ENCODE assay signal across 8 cellular contexts in the genomic region with DNA sequence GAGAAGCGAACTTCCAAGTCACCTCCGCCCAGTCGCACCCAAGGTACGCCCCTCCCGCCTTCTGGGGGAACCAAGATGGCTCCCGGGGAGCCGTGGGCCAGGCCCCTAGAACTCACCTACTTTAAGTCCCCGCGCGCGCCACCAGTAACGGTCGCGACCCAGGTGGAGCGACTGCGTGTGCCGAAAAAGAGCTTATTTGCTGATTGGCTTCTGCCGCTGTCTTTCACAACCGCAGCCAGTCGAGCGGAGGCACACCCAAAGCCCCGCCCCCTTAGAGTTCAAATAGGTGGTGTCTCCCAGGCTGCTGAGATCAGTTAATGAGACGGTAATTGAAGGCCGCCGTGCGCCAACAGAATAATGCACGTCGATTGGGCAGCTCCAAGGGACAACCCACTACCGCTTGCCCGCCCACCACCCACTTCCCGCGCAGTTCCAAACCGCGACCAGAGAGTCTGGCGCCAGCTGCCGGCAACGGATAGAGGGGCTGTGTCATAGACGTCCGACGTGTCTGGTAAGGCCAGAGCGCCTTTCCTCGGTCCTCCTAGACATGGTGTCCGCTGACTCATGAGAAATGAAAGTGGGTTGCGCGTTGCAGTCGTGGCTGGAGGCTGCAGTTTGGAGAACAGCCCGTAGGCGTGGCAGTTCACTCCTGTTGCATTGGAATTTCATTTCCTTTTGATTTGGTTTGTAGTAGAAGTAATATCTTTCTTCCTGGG. TPM values are rescaled to one million over a fixed set of nuclear protein-coding genes. Genes with fewer than 3 reads are reported as not detected.
DNase-seq lines count a peak whose midpoint lies in the region; ATAC-seq and TF ChIP-seq lines count a peak whose summit lies in the region.

A gene with protein sequence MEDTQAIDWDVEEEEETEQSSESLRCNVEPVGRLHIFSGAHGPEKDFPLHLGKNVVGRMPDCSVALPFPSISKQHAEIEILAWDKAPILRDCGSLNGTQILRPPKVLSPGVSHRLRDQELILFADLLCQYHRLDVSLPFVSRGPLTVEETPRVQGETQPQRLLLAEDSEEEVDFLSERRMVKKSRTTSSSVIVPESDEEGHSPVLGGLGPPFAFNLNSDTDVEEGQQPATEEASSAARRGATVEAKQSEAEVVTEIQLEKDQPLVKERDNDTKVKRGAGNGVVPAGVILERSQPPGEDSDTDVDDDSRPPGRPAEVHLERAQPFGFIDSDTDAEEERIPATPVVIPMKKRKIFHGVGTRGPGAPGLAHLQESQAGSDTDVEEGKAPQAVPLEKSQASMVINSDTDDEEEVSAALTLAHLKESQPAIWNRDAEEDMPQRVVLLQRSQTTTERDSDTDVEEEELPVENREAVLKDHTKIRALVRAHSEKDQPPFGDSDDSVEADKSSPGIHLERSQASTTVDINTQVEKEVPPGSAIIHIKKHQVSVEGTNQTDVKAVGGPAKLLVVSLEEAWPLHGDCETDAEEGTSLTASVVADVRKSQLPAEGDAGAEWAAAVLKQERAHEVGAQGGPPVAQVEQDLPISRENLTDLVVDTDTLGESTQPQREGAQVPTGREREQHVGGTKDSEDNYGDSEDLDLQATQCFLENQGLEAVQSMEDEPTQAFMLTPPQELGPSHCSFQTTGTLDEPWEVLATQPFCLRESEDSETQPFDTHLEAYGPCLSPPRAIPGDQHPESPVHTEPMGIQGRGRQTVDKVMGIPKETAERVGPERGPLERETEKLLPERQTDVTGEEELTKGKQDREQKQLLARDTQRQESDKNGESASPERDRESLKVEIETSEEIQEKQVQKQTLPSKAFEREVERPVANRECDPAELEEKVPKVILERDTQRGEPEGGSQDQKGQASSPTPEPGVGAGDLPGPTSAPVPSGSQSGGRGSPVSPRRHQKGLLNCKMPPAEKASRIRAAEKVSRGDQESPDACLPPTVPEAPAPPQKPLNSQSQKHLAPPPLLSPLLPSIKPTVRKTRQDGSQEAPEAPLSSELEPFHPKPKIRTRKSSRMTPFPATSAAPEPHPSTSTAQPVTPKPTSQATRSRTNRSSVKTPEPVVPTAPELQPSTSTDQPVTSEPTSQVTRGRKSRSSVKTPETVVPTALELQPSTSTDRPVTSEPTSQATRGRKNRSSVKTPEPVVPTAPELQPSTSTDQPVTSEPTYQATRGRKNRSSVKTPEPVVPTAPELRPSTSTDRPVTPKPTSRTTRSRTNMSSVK (N-terminal part only) (minus strand): TSS at position 153 of the 716 bp plus-strand sequence. CDS start 2,106 bp downstream, outside the sequence.

- TF ChIP-seq CTCF in AG04450 (IDR thresholded peaks at IDR 0.05; ENCODE audit: low read depth, low read length) (peak; percentile 35), WERI-Rb-1 (IDR thresholded peaks at IDR 0.05; ENCODE audit: low read depth, low read length) (no peak), mammary epithelial cell (conservative IDR thresholded peaks at IDR 0.05 in 1 of 2, IDR thresholded peaks at IDR 0.05 in 1 of 2; ENCODE audit: extremely low read depth in 1 of 2, insufficient read depth in 1 of 2, low read depth in 1 of 2, low read length in 2 of 2) (peak in 1 of 2 donors; percentile 43)

- H3K9me3 ChIP-seq in AG04450 (ENCODE audit: control insufficient read depth, insufficient read depth, low read length) = no peaks in the 10 kb centered on the region
- H3K9me3 ChIP-seq in WERI-Rb-1 (ENCODE audit: severe bottlenecking) = peaks cover 6% of the 10 kb centered on the region
- no peaks in the 10 kb centered on the region for H3K9me3 ChIP-seq in mammary epithelial cell (replicated peaks; ENCODE audit: insufficient read depth, low read length)
- no peaks in the 10 kb centered on the region for H3K9me3 ChIP-seq in iPS-20b (ENCODE audit: insufficient read depth, low read depth, low read length)

- peak within 1 kb of the TSS; percentile 80 for H2AFZ ChIP-seq in mammary epithelial cell (ENCODE audit: low read depth, low read length)

- CTCF ChIA-PET in AG04450 (lab: Charles Lee) = interaction anchor here (0.5 to 2.7 kb wide), 4 partner anchors 30 to 397 kb away, joined by 3 to 9 read pairs (median 3); a partner anchor contains a TSS
- CTCF ChIA-PET in mammary epithelial cell (lab: Charles Lee; ENCODE audit: low non-redundant PET) = interaction anchor here (0.6 to 0.7 kb wide), 2 partner anchors 14 to 25 kb away, joined by 4 read pairs; no protein-coding TSS in a partner anchor

- H3K27me3 ChIP-seq in AG04450 (ENCODE audit: control insufficient read depth, insufficient read depth, low read length) (no peaks in the 10 kb centered on the region), WERI-Rb-1 (ENCODE audit: insufficient read depth, low read depth, severe bottlenecking) (no peaks in the 10 kb centered on the region), mammary epithelial cell (ENCODE audit: insufficient read depth, low read length) (no peaks in the 10 kb centered on the region), iPS-20b (ENCODE audit: insufficient read depth, low read length) (no peaks in the 10 kb centered on the region)

- 2% methylated on average over 37 of the region's 48 CpGs for WGBS in mammary epithelial cell (ENCODE audit: low coverage, missing lambda C conversion rate)

- DNase-seq in AG04450 (ENCODE audit: low read depth, low spot score) (peak; percentile 100), NCI-H2227 (lab: John Stamatoyannopoulos, UW; ENCODE audit: unreplicated experiment) (peak; percentile 99), WERI-Rb-1 (peak; percentile 91), mammary epithelial cell (peak; percentile 100)

- peak; percentile 70 for ATAC-seq in GM18873 (IDR thresholded peaks at IDR 0.05; ENCODE audit: low FRiP score, unreplicated experiment)
- peak; percentile 58 for ATAC-seq in HG03139 (IDR thresholded peaks at IDR 0.05; ENCODE audit: unreplicated experiment)

- peaks cover 19% of the 10 kb centered on the region for H3K36me3 ChIP-seq in WERI-Rb-1
- H3K36me3 ChIP-seq in mammary epithelial cell (ENCODE audit: insufficient read depth, low read length) = peaks cover 9% of the 10 kb centered on the region
- H3K36me3 ChIP-seq in iPS-20b (ENCODE audit: insufficient read depth, low read depth, low read length) = peaks cover 40% of the 10 kb centered on the region

- POLR2A ChIA-PET in AG04450 (lab: Yijun Ruan, JAX) = interaction anchor here (0.8 to 1.9 kb wide), 11 partner anchors 11 to 104 kb away, joined by 3 to 22 read pairs (median 4); a partner anchor contains a TSS

- in situ Hi-C loops in mammary epithelial cell (cut with MboI; ENCODE audit: low sequenced_read_pairs in 2 of 2) = no loop called here

- H3K79me2 ChIP-seq in mammary epithelial cell (ENCODE audit: insufficient read depth, low read length) = peaks cover 47% of the 10 kb centered on the region

- peaks cover 33% of the 10 kb centered on the region for H3K4me1 ChIP-seq in mammary epithelial cell (ENCODE audit: insufficient read depth, low read length)
- H3K4me1 ChIP-seq in iPS-20b (ENCODE audit: insufficient read depth, low read length) = peaks cover 5% of the 10 kb centered on the region; the same call in 1 of the 2 replicates

- intact Hi-C loops in mammary epithelial cell (cut with micrococcal nuclease) = loop anchor here (1.0 kb wide), 2 partner anchors 22 to 30 kb away; no protein-coding TSS in a partner anchor

- dilution Hi-C loops in mammary epithelial cell (cut with HindIII; ENCODE audit: low sequenced_read_pairs) = loop anchor here (10.0 kb wide), 1 partner anchor 72 kb away; a partner anchor contains a TSS

- H3K9ac ChIP-seq in mammary epithelial cell (ENCODE audit: insufficient read depth, low read length) = peak within 1 kb of the TSS; percentile 77
- H3K9ac ChIP-seq in iPS-20b (ENCODE audit: low read depth, low read length) = peak within 1 kb of the TSS; percentile 95

- no peaks in the 10 kb centered on the region for H4K20me1 ChIP-seq in mammary epithelial cell (ENCODE audit: insufficient read depth, low read length)

- peak within 1 kb of the TSS; percentile 73 for H3K4me2 ChIP-seq in mammary epithelial cell (ENCODE audit: insufficient read depth, low read depth, low read length)

- H3K4me3 ChIP-seq in AG04450 (ENCODE audit: low read depth, low read length) (peak within 1 kb of the TSS; percentile 85), WERI-Rb-1 (ENCODE audit: low read depth, low read length) (peak within 1 kb of the TSS; percentile 37), mammary epithelial cell (replicated peaks in 1 of 3; ENCODE audit: insufficient read depth in 1 of 3, low read depth in 2 of 3, low read length in 3 of 3) (peak within 1 kb of the TSS; percentile 56 to 69 (median 61)), iPS-20b (ENCODE audit: low read length) (peak within 1 kb of the TSS; percentile 64), skin epidermis (peak within 1 kb of the TSS; percentile 54 to 63 (median 59))

- H3K27ac ChIP-seq in AG04450 (ENCODE audit: low read depth, low read length) (peak within 1 kb of the TSS; percentile 95), WERI-Rb-1 (peak within 1 kb of the TSS; percentile 70), mammary epithelial cell (ENCODE audit: insufficient read depth, low read depth, low read length) (peak within 1 kb of the TSS; percentile 78), iPS-20b (ENCODE audit: low read length) (peak within 1 kb of the TSS; percentile 75), skin epidermis (peak within 1 kb of the TSS in 20 of 21 experiments; percentile 77 to 96 (median 87))

- no TSS peak for BruUV-seq in mammary epithelial cell (replicated peaks; lab: Mats Ljungman, UMichigan)

RNA-seq across cellular contexts. Expression of the gene that starts here (rescaled TPM):
- polyA plus RNA-seq in AG04450 (2011; rRNA removed) (4.1 and 6.8 TPM in 2 replicates), mammary epithelial cell (10.7 TPM)
- 9.0 and 9.5 TPM in 2 replicates for polyA minus RNA-seq in AG04450 (2011; rRNA and poly(A)+ RNA removed)
- total RNA-seq in mammary epithelial cell = 10 to 100 TPM; 12.8 to 36.7 TPM
- 62.3 TPM for polyA minus RNA-seq in mammary epithelial cell

Comparison
In these comparisons a context has a peak if more than half of its experiments do, and no peak if none do; other contexts are left out.
1. Peak in every context shown above with its lines: DNase-seq, ATAC-seq, H3K4me3 ChIP-seq and H3K27ac ChIP-seq.